ENCODE assay signal across 1 cellular context in the genomic region with DNA sequence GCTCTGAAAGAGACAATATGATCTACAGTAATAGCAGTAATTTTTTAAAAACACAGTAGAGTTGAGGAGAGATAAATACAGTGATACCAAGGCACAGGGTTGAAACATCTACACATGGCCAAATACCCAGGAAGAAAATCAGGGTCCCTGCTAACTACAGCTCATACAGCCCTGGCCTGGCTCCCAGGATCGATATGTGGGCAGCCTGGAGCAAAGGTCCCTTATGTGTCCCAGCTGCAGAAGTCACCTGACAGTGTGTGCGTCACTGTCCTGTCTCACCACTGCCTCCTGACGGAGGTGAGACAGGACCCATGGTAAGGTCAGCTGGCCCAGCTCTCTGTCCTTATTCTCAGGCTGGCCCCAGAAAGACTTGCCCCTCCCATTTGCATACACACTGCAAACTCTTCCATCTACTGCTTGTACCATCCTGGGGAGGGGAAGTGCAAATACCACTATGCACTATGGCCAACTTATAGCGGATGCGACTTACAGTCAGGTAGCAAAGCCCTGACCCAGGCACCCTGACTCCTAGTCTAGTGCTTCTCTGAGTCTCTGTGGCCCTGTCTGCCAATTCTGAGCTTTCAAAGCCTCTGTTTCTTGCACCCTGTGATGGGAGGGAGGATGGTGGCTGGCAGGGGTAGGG.
A peak's percentile ranks its signal among the peaks of the same experiment; 100 is the strongest.
TF ChIP-seq lines count a peak whose summit lies in the region.

No MANE protein-coding gene starts in this region.

TF ChIP-seq in HepG2, 621 proteins besides CTCF, POLR2A, EP300 and RAD21 (continued from another document and continues in another):
- TF ChIP-seq ZNF292 (CRISPR knock-in tag; IDR thresholded peaks at IDR 0.05; ENCODE audit: borderline replicate concordance, low read depth) (peak; percentile 89; the same call in 1 of the 2 replicates), ATRX (CRISPR knock-in tag; IDR thresholded peaks at IDR 0.05; ENCODE audit: borderline replicate concordance) (no peak), ZKSCAN5 (CRISPR knock-in tag; IDR thresholded peaks at IDR 0.05) (peak; percentile 97), MAFF (IDR thresholded peaks at IDR 0.05; ENCODE audit: low read depth, low read length) (no peak), ZNF512 (CRISPR knock-in tag; IDR thresholded peaks at IDR 0.05) (no peak), U2AF2 (IDR thresholded peaks at IDR 0.05; ENCODE audit: low read depth, low read length) (no peak), ZNF678 (CRISPR knock-in tag; IDR thresholded peaks at IDR 0.05) (no peak), MIXL1 (CRISPR knock-in tag; IDR thresholded peaks at IDR 0.05) (peak; percentile 70; the same call in 1 of the 2 replicates), ERF (CRISPR knock-in tag; IDR thresholded peaks at IDR 0.05) (peak; percentile 92), ADNP (CRISPR knock-in tag; IDR thresholded peaks at IDR 0.05) (0 out of 2 replicates have a peak, but pooled peaks have one; percentile 13), YEATS4 (CRISPR knock-in tag; IDR thresholded peaks at IDR 0.05; ENCODE audit: borderline replicate concordance) (peak; percentile 65; the same call in 1 of the 2 replicates), PPARG (CRISPR knock-in tag; conservative IDR thresholded peaks at IDR 0.05) (peak; percentile 91), CREB3 (CRISPR knock-in tag; IDR thresholded peaks at IDR 0.05) (no peak), ZFP41 (CRISPR knock-in tag; IDR thresholded peaks at IDR 0.05; ENCODE audit: borderline replicate concordance) (peak; percentile 56; the same call in 1 of the 2 replicates), ZNF136 (CRISPR knock-in tag; IDR thresholded peaks at IDR 0.05; ENCODE audit: low read depth) (no peak), ZNF563 (CRISPR knock-in tag; IDR thresholded peaks at IDR 0.05) (no peak; the same call in 1 of the 2 replicates), ZNF225 (CRISPR knock-in tag; IDR thresholded peaks at IDR 0.05) (no peak), ATF1 (CRISPR knock-in tag; IDR thresholded peaks at IDR 0.05) (peak; percentile 80), PLSCR1 (CRISPR knock-in tag; IDR thresholded peaks at IDR 0.05; ENCODE audit: borderline replicate concordance) (no peak), GFI1 (CRISPR knock-in tag; IDR thresholded peaks at IDR 0.05; ENCODE audit: borderline replicate concordance) (peak; percentile 95), THAP7 (CRISPR knock-in tag; IDR thresholded peaks at IDR 0.05) (no peak), HOXD1 (CRISPR knock-in tag; IDR thresholded peaks at IDR 0.05) (0 out of 2 replicates have a peak, but pooled peaks have one; percentile 45)
- TF ChIP-seq, protein P1, sequence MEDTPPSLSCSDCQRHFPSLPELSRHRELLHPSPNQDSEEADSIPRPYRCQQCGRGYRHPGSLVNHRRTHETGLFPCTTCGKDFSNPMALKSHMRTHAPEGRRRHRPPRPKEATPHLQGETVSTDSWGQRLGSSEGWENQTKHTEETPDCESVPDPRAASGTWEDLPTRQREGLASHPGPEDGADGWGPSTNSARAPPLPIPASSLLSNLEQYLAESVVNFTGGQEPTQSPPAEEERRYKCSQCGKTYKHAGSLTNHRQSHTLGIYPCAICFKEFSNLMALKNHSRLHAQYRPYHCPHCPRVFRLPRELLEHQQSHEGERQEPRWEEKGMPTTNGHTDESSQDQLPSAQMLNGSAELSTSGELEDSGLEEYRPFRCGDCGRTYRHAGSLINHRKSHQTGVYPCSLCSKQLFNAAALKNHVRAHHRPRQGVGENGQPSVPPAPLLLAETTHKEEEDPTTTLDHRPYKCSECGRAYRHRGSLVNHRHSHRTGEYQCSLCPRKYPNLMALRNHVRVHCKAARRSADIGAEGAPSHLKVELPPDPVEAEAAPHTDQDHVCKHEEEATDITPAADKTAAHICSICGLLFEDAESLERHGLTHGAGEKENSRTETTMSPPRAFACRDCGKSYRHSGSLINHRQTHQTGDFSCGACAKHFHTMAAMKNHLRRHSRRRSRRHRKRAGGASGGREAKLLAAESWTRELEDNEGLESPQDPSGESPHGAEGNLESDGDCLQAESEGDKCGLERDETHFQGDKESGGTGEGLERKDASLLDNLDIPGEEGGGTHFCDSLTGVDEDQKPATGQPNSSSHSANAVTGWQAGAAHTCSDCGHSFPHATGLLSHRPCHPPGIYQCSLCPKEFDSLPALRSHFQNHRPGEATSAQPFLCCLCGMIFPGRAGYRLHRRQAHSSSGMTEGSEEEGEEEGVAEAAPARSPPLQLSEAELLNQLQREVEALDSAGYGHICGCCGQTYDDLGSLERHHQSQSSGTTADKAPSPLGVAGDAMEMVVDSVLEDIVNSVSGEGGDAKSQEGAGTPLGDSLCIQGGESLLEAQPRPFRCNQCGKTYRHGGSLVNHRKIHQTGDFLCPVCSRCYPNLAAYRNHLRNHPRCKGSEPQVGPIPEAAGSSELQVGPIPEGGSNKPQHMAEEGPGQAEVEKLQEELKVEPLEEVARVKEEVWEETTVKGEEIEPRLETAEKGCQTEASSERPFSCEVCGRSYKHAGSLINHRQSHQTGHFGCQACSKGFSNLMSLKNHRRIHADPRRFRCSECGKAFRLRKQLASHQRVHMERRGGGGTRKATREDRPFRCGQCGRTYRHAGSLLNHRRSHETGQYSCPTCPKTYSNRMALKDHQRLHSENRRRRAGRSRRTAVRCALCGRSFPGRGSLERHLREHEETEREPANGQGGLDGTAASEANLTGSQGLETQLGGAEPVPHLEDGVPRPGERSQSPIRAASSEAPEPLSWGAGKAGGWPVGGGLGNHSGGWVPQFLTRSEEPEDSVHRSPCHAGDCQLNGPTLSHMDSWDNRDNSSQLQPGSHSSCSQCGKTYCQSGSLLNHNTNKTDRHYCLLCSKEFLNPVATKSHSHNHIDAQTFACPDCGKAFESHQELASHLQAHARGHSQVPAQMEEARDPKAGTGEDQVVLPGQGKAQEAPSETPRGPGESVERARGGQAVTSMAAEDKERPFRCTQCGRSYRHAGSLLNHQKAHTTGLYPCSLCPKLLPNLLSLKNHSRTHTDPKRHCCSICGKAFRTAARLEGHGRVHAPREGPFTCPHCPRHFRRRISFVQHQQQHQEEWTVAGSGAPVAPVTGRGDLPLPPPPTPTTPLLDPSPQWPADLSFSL (CRISPR knock-in tag; IDR thresholded peaks at IDR 0.05): no peak; the same call in 1 of the 2 replicates
- TF ChIP-seq, protein P2, sequence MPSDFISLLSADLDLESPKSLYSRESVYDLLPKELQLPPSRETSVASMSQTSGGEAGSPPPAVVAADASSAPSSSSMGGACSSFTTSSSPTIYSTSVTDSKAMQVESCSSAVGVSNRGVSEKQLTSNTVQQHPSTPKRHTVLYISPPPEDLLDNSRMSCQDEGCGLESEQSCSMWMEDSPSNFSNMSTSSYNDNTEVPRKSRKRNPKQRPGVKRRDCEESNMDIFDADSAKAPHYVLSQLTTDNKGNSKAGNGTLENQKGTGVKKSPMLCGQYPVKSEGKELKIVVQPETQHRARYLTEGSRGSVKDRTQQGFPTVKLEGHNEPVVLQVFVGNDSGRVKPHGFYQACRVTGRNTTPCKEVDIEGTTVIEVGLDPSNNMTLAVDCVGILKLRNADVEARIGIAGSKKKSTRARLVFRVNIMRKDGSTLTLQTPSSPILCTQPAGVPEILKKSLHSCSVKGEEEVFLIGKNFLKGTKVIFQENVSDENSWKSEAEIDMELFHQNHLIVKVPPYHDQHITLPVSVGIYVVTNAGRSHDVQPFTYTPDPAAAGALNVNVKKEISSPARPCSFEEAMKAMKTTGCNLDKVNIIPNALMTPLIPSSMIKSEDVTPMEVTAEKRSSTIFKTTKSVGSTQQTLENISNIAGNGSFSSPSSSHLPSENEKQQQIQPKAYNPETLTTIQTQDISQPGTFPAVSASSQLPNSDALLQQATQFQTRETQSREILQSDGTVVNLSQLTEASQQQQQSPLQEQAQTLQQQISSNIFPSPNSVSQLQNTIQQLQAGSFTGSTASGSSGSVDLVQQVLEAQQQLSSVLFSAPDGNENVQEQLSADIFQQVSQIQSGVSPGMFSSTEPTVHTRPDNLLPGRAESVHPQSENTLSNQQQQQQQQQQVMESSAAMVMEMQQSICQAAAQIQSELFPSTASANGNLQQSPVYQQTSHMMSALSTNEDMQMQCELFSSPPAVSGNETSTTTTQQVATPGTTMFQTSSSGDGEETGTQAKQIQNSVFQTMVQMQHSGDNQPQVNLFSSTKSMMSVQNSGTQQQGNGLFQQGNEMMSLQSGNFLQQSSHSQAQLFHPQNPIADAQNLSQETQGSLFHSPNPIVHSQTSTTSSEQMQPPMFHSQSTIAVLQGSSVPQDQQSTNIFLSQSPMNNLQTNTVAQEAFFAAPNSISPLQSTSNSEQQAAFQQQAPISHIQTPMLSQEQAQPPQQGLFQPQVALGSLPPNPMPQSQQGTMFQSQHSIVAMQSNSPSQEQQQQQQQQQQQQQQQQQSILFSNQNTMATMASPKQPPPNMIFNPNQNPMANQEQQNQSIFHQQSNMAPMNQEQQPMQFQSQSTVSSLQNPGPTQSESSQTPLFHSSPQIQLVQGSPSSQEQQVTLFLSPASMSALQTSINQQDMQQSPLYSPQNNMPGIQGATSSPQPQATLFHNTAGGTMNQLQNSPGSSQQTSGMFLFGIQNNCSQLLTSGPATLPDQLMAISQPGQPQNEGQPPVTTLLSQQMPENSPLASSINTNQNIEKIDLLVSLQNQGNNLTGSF (CRISPR knock-in tag; IDR thresholded peaks at IDR 0.05): no peak
- TF ChIP-seq, protein P3, sequence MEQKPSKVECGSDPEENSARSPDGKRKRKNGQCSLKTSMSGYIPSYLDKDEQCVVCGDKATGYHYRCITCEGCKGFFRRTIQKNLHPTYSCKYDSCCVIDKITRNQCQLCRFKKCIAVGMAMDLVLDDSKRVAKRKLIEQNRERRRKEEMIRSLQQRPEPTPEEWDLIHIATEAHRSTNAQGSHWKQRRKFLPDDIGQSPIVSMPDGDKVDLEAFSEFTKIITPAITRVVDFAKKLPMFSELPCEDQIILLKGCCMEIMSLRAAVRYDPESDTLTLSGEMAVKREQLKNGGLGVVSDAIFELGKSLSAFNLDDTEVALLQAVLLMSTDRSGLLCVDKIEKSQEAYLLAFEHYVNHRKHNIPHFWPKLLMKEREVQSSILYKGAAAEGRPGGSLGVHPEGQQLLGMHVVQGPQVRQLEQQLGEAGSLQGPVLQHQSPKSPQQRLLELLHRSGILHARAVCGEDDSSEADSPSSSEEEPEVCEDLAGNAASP (CRISPR knock-in tag; IDR thresholded peaks at IDR 0.05; ENCODE audit: borderline replicate concordance): peak; percentile 83
- TF ChIP-seq, protein P4, sequence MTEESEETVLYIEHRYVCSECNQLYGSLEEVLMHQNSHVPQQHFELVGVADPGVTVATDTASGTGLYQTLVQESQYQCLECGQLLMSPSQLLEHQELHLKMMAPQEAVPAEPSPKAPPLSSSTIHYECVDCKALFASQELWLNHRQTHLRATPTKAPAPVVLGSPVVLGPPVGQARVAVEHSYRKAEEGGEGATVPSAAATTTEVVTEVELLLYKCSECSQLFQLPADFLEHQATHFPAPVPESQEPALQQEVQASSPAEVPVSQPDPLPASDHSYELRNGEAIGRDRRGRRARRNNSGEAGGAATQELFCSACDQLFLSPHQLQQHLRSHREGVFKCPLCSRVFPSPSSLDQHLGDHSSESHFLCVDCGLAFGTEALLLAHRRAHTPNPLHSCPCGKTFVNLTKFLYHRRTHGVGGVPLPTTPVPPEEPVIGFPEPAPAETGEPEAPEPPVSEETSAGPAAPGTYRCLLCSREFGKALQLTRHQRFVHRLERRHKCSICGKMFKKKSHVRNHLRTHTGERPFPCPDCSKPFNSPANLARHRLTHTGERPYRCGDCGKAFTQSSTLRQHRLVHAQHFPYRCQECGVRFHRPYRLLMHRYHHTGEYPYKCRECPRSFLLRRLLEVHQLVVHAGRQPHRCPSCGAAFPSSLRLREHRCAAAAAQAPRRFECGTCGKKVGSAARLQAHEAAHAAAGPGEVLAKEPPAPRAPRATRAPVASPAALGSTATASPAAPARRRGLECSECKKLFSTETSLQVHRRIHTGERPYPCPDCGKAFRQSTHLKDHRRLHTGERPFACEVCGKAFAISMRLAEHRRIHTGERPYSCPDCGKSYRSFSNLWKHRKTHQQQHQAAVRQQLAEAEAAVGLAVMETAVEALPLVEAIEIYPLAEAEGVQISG (CRISPR knock-in tag; IDR thresholded peaks at IDR 0.05): peak; percentile 84
